9 cellular contexts compared by ENCODE assay signal in the genomic region with DNA sequence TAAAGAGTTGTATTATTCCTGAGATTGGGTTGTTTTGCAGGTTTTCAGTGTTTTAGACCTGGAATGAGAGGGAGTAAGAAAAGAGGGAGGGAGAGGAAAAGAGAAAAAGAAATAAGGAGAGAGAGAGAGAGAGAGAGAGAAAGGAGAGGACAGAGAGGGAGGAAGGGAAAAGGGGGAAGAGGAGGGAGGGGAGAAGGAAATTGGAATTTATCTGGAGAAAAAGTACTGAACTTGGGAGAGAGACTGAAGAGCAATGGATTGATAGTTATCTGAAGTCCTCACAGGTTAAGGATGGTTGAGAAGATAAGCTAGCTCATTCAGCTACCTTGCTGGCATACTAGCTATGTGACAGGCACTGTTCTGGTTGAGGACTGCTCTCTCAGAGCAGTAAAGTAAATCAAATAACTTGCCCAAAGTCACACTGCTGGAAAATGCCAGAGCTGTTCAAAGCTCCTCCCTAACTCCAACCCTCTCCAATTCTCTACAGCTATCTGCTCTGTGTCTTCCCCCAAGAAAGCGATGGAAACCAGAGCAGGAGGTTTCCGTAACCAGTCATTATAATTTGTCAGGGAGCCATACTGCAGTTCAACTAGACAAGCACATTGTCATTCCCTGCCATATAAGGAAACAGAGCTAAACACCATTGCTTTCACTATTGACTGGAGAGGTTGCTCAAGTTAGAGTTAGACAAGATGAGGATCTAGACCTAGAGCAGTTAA. TPM values are rescaled to one million over a fixed set of nuclear protein-coding genes. Genes with fewer than 3 reads are reported as not detected.
DNase-seq lines count a peak whose midpoint lies in the region; ATAC-seq and TF ChIP-seq lines count a peak whose summit lies in the region.
"Had no signal": no experiment of that assay in that cellular context is flagged by ENCODE, and none has a peak within 500 bp of the region (broad histone marks: within the 10 kb centered on the region; RNA-seq: fewer than 3 reads in every experiment).

No MANE protein-coding gene starts in this region.

- H3K4me3 ChIP-seq in ascending aorta (peak overlapping the region; percentile 25 to 73), gastrocnemius medialis (peak overlapping the region in 1 of 4 donors; percentile 20)

- intact Hi-C loops in ascending aorta (cut with DNase I) = loop anchor here (10.0 kb wide), 1 partner anchor 385 kb away; a partner anchor contains a TSS
- intact Hi-C loops in gastrocnemius medialis (cut with DNase I; ENCODE audit: low total_unique reads) = no loop called here

- H3K4me1 ChIP-seq in ascending aorta = peaks cover 12 to 75% of the 10 kb centered on the region in 2 donors
- H3K4me1 ChIP-seq in gastrocnemius medialis = peaks cover 0 to 6% of the 10 kb centered on the region in 2 donors

- DNase-seq in GM04504 (ENCODE audit: low read depth) = peak; percentile 46
- no peak for DNase-seq in ascending aorta (ENCODE audit: low spot score in 2 of 2)
- peak; percentile 71 for DNase-seq in iris pigment epithelial cell (ENCODE audit: low read depth)
- no peak for DNase-seq in gastrocnemius medialis
- no peak for DNase-seq in NCI-H2107 (lab: John Stamatoyannopoulos, UW)
- DNase-seq in NK-92 (lab: John Stamatoyannopoulos, UW; ENCODE audit: unreplicated experiment) = no peak
- DNase-seq in HuH-7.5 (ENCODE audit: low spot score) = no peak
- DNase-seq: T-helper 2 cell had no signal

- H3K36me3 ChIP-seq in ascending aorta (peaks cover 0 to 7% of the 10 kb centered on the region in 2 donors), gastrocnemius medialis (no peaks in the 10 kb centered on the region)

- H3K9me3 ChIP-seq in ascending aorta (no peaks in the 10 kb centered on the region), gastrocnemius medialis (no peaks in the 10 kb centered on the region)

- ATAC-seq in gastrocnemius medialis (peak; percentile 74 to 81), GM21360 (IDR thresholded peaks at IDR 0.05; ENCODE audit: unreplicated experiment) (no peak)

- TF ChIP-seq CTCF in ascending aorta (IDR thresholded peaks at IDR 0.05) = no peak
- TF ChIP-seq CTCF in gastrocnemius medialis (IDR thresholded peaks at IDR 0.05 in 4 of 5, conservative IDR thresholded peaks at IDR 0.05 in 1 of 5) = no peak

- in situ Hi-C loops in gastrocnemius medialis (cut with MboI; ENCODE audit: low sequenced_read_pairs in 4 of 4) = no loop called here

- TF ChIP-seq POLR2A in gastrocnemius medialis (IDR thresholded peaks at IDR 0.05) = no peak

- H3K27me3 ChIP-seq in ascending aorta (no peaks in the 10 kb centered on the region), gastrocnemius medialis (no peaks in the 10 kb centered on the region)

- H3K27ac ChIP-seq in ascending aorta (peak overlapping the region; percentile 82 to 85), gastrocnemius medialis (peak overlapping the region; percentile 50 to 72 (median 62))

RNA-seq across cellular contexts. Expression of a gene that starts 10.7 kb away (rescaled TPM):
- total RNA-seq in ascending aorta = 352 TPM
- total RNA-seq in gastrocnemius medialis = 10 to 100 TPM; 25.9 to 43.2 (median 32.3) TPM

Comparison
In these comparisons a context has a peak if more than half of its experiments do, and no peak if none do; other contexts are left out.
1. DNase-seq: peak in GM04504 (single experiment) and iris pigment epithelial cell (single experiment); none in ascending aorta (0 of 2), gastrocnemius medialis (0 of 2), NCI-H2107 (single experiment), NK-92 (single experiment) and HuH-7.5 (single experiment).